14 cellular contexts compared by ENCODE assay signal in genomic region chr15:90091156-90091931, GRCh38.
"Had no signal": no experiment of that assay in that cellular context is flagged by ENCODE, and none has a peak within 500 bp of the region (broad histone marks: within the 10 kb centered on the region; RNA-seq: fewer than 3 reads in every experiment).

No MANE protein-coding gene starts in this region.

- H3K27me3 Mint-ChIP-seq: activated B cell treated with CpG ODN at 0.5 μM for 24 hours; activated CD8-positive, alpha-beta T cell treated with anti-CD3 and anti-CD28 coated beads for 36 hours; stimulated activated naive CD8-positive, alpha-beta T cell treated with anti-CD3 and anti-CD28 coated beads, Interleukin-15, Interleukin-2, amounts not matched to agents 100 ng/mL and 50 ng/mL, for 24 hours had no signal

- H3K27ac ChIP-seq: epithelial cell of prostate, neutrophil had no signal

- H3K9ac ChIP-seq: SK-N-SH had no signal

- H3K9me3 ChIP-seq: left ventricle myocardium inferior, neutrophil, SK-N-SH had no signal

- H3K27ac Mint-ChIP-seq: activated B cell treated with CpG ODN at 0.5 μM for 24 hours; activated CD8-positive, alpha-beta T cell treated with anti-CD3 and anti-CD28 coated beads for 36 hours; stimulated activated naive CD8-positive, alpha-beta T cell treated with anti-CD3 and anti-CD28 coated beads, Interleukin-15, Interleukin-2, amounts not matched to agents 100 ng/mL and 50 ng/mL, for 24 hours had no signal

- H3K9me3 Mint-ChIP-seq: activated B cell treated with CpG ODN at 0.5 μM for 24 hours; activated T-cell treated with anti-CD3 and anti-CD28 coated beads, Interleukin-2, amount 50 U/mL, for 4 hours; stimulated activated naive CD8-positive, alpha-beta T cell treated with anti-CD3 and anti-CD28 coated beads, Interleukin-15, Interleukin-2, amounts not matched to agents 100 ng/mL and 50 ng/mL, for 24 hours had no signal

- DNase-seq: activated B cell treated with CpG ODN at 0.5 μM for 24 hours; activated CD4-positive, alpha-beta T cell treated with anti-CD3 and anti-CD28 coated beads for 48 hours; activated CD8-positive, alpha-beta T cell treated with anti-CD3 and anti-CD28 coated beads for 36 hours; activated effector memory CD4-positive, alpha-beta T cell treated with Interleukin-2 at 50 U/mL for 16 hours; activated naive CD4-positive, alpha-beta T cell treated with anti-CD3 and anti-CD28 coated beads, Interleukin-2, amount 50 U/mL, for 16 hours; activated T-cell treated with anti-CD3 and anti-CD28 coated beads, Interleukin-2, amount 50 U/mL, for 4 hours; foreskin melanocyte; head of caudate nucleus; left ventricle myocardium inferior; SK-N-SH; trophoblast cell had no signal

- H3K27me3 ChIP-seq: neutrophil had no signal

- H3K4me3 Mint-ChIP-seq: activated B cell treated with CpG ODN at 0.5 μM for 24 hours; activated CD8-positive, alpha-beta T cell treated with anti-CD3 and anti-CD28 coated beads for 36 hours; activated T-cell treated with anti-CD3 and anti-CD28 coated beads, Interleukin-2, amount 50 U/mL, for 4 hours; stimulated activated naive CD8-positive, alpha-beta T cell treated with anti-CD3 and anti-CD28 coated beads, Interleukin-15, Interleukin-2, amounts not matched to agents 100 ng/mL and 50 ng/mL, for 24 hours had no signal

- H3K4me3 ChIP-seq: left ventricle myocardium inferior had no signal
